In genomic region chr7:108094375-108094774, GRCh38 we compare ENCODE assay signal across 11 cellular contexts. TPM values are rescaled to one million over a fixed set of nuclear protein-coding genes. Genes with fewer than 3 reads are reported as not detected.
DNase-seq lines count a peak whose midpoint lies in the region; ATAC-seq and TF ChIP-seq lines count a peak whose summit lies in the region.
"Had no signal": no experiment of that assay in that cellular context is flagged by ENCODE, and none has a peak within 500 bp of the region (broad histone marks: within the 10 kb centered on the region; RNA-seq: fewer than 3 reads in every experiment).

No MANE protein-coding gene starts in this region.

- no peaks in the 10 kb centered on the region for H3K9me2 ChIP-seq in SK-N-SH

- H3K9ac ChIP-seq in SK-N-SH = no peak overlapping the region; the same call in 1 of the 2 replicates

- DNase-seq in AG04450 (ENCODE audit: low read depth, low spot score) (no peak), SK-N-SH (no peak), fibroblast of the conjunctiva (ENCODE audit: low read depth) (peak; percentile 89), osteoblast (ENCODE audit: insufficient read length, low spot score, missing footprints) (peak; percentile 15), DMS79 (lab: John Stamatoyannopoulos, UW) (no peak), glomerular visceral epithelial cell (ENCODE audit: extremely low spot score) (no peak), activated gamma-delta T cell treated with Interleukin-2 at 50 U/mL for 16 hours (no peak)
- DNase-seq: activated T-cell treated with anti-CD3 and anti-CD28 coated beads, Interleukin-2, amount 50 U/mL, for 24 hours; C1 segment of cervical spinal cord; NCI-H187 treated with DMSO at 0.1 percent for 48 hours had no signal

- H3F3A ChIP-seq in SK-N-SH (replicated peaks; ENCODE audit: insufficient read depth) = peaks cover 16% of the 10 kb centered on the region

- peak overlapping the region; percentile 38; the same call in 1 of the 2 replicates for H3K4me2 ChIP-seq in SK-N-SH
- H3K4me2 ChIP-seq in osteoblast (ENCODE audit: insufficient read depth, low read length) = peak overlapping the region; percentile 52

- no peaks in the 10 kb centered on the region for H3K36me3 ChIP-seq in SK-N-SH (replicated peaks in 1 of 2; ENCODE audit: control insufficient read depth in 1 of 2, insufficient read depth in 2 of 2, low read length in 1 of 2)
- H3K36me3 ChIP-seq in osteoblast (ENCODE audit: insufficient read depth, low read length) = no peaks in the 10 kb centered on the region

- H3K9me3 ChIP-seq in AG04450 (ENCODE audit: control insufficient read depth, insufficient read depth, low read length) (no peaks in the 10 kb centered on the region; the same call in 1 of the 2 replicates), SK-N-SH (no peaks in the 10 kb centered on the region), osteoblast (ENCODE audit: low read depth, low read length) (no peaks in the 10 kb centered on the region)

- no peak for ATAC-seq in HG03108 (IDR thresholded peaks at IDR 0.05; ENCODE audit: unreplicated experiment)

- peak overlapping the region; percentile 83 for H3K27ac ChIP-seq in AG04450 (ENCODE audit: low read depth, low read length)
- H3K27ac ChIP-seq in SK-N-SH (ENCODE audit: low read depth in 2 of 2, low read length in 1 of 2) = peak overlapping the region; percentile 81 to 85
- H3K27ac ChIP-seq in osteoblast (ENCODE audit: low read depth, low read length) = peak overlapping the region; percentile 80

- no peak for TF ChIP-seq RAD21 in SK-N-SH (IDR thresholded peaks at IDR 0.05; ENCODE audit: low read length)

- 2% methylated on average over 1 of the region's 1 CpG for WGBS in SK-N-SH (ENCODE audit: low lambda C conversion rate)

- H4K20me1 ChIP-seq in SK-N-SH (ENCODE audit: insufficient read depth) = no peaks in the 10 kb centered on the region
- no peaks in the 10 kb centered on the region for H4K20me1 ChIP-seq in osteoblast (ENCODE audit: insufficient read depth, low read length)

- peak; percentile 52 to 76; a peak in 2 of 4 replicates for TF ChIP-seq EP300 in SK-N-SH (IDR thresholded peaks at IDR 0.05; ENCODE audit: borderline replicate concordance in 1 of 2, low read depth in 1 of 2, low read length in 1 of 2)

- H3K4me3 ChIP-seq in AG04450 (ENCODE audit: low read depth, low read length) (no peak overlapping the region), SK-N-SH (ENCODE audit: low read depth in 2 of 2, low read length in 1 of 2) (no peak overlapping the region), osteoblast (ENCODE audit: insufficient read depth, low read length) (no peak overlapping the region)

- H3K27me3 ChIP-seq in AG04450 (ENCODE audit: control insufficient read depth, insufficient read depth, low read length) (no peaks in the 10 kb centered on the region), SK-N-SH (ENCODE audit: insufficient read depth) (no peaks in the 10 kb centered on the region), osteoblast (ENCODE audit: insufficient read depth, low read length) (no peaks in the 10 kb centered on the region)

- H3K79me2 ChIP-seq in SK-N-SH (ENCODE audit: insufficient read depth) = no peaks in the 10 kb centered on the region
- no peaks in the 10 kb centered on the region for H3K79me2 ChIP-seq in osteoblast (ENCODE audit: insufficient read depth, low read length)

- TF ChIP-seq CTCF in AG04450 (IDR thresholded peaks at IDR 0.05; ENCODE audit: low read depth, low read length) (no peak), SK-N-SH (IDR thresholded peaks at IDR 0.05) (no peak), osteoblast (IDR thresholded peaks at IDR 0.05; ENCODE audit: extremely low read depth, low read depth, low read length) (no peak)

- POLR2A ChIA-PET in AG04450 (lab: Yijun Ruan, JAX) (interaction anchor here (0.6 to 2.1 kb wide), 9 partner anchors 9 to 187 kb away, joined by 3 to 13 read pairs (median 5); partner anchors contain the start of gene LAMB1), SK-N-SH (lab: Yijun Ruan, JAX) (no interaction called here)

- H3K4me1 ChIP-seq in SK-N-SH (ENCODE audit: control insufficient read depth in 1 of 2, insufficient read depth in 2 of 2, low read depth in 1 of 2, low read length in 1 of 2) (peaks cover 13 to 25% of the 10 kb centered on the region in 2 experiments), osteoblast (ENCODE audit: insufficient read depth, low read length) (peaks cover 27% of the 10 kb centered on the region)

- CTCF ChIA-PET in AG04450 (lab: Charles Lee) = interaction anchor here (1.1 to 2.3 kb wide), 2 partner anchors 52 to 78 kb away, joined by 3 to 7 read pairs; no protein-coding TSS in a partner anchor
- CTCF ChIA-PET in SK-N-SH (lab: Yijun Ruan, JAX) = interaction anchor here (1.2 to 2.6 kb wide), 4 partner anchors 10 to 92 kb away, joined by 3 to 12 read pairs (median 3); no protein-coding TSS in a partner anchor

- H2AFZ ChIP-seq in SK-N-SH (ENCODE audit: low read depth) (no peak overlapping the region), osteoblast (ENCODE audit: low read length) (peak overlapping the region; percentile 73)

TF ChIP-seq in SK-N-SH, 30 proteins besides CTCF, POLR2A, EP300 and RAD21:
- 0 out of 2 replicates have a peak, but pooled peaks have one; percentile 22 for TF ChIP-seq TAF1 (IDR thresholded peaks at IDR 0.05; ENCODE audit: borderline replicate concordance, low read depth, low read length)
- TF ChIP-seq MEF2A (IDR thresholded peaks at IDR 0.05; ENCODE audit: borderline replicate concordance, low read depth) = peak; percentile 79; the same call in 1 of the 2 replicates
- 0 out of 2 replicates have a peak, but pooled peaks have one; percentile 24 for TF ChIP-seq FOXM1 (IDR thresholded peaks at IDR 0.05; ENCODE audit: low read depth)
- peak; percentile 72; the same call in 1 of the 2 replicates for TF ChIP-seq TEAD4 (IDR thresholded peaks at IDR 0.05; ENCODE audit: borderline replicate concordance, insufficient read depth)
- TF ChIP-seq TCF12 (IDR thresholded peaks at IDR 0.05) = peak; percentile 96
- TF ChIP-seq EZH2phosphoT487 (IDR thresholded peaks at IDR 0.05; ENCODE audit: borderline replicate concordance, low read depth) = no peak
- no peak for TF ChIP-seq CHD2 (IDR thresholded peaks at IDR 0.05; ENCODE audit: low read length, partially characterized antibody)
- no peak for TF ChIP-seq FOXJ3 (CRISPR knock-in tag; IDR thresholded peaks at IDR 0.05)
- TF ChIP-seq POLR2AphosphoS5 (IDR thresholded peaks at IDR 0.05; ENCODE audit: low read depth, low read length) = peak; percentile 65; the same call in 1 of the 2 replicates
- peak; percentile 75 for TF ChIP-seq PBX3 (IDR thresholded peaks at IDR 0.05)
- TF ChIP-seq RXRA (IDR thresholded peaks at IDR 0.05; ENCODE audit: borderline replicate concordance, low read depth) = peak; percentile 83
- TF ChIP-seq RCOR1 (IDR thresholded peaks at IDR 0.05; ENCODE audit: low read length) = no peak
- TF ChIP-seq NFIC (IDR thresholded peaks at IDR 0.05; ENCODE audit: borderline replicate concordance) = peak; percentile 77
- TF ChIP-seq ELF1 (IDR thresholded peaks at IDR 0.05) = no peak
- peak; percentile 54 for TF ChIP-seq JUND (IDR thresholded peaks at IDR 0.05)
- no peak for TF ChIP-seq USF2 (IDR thresholded peaks at IDR 0.05; ENCODE audit: borderline replicate concordance, low read depth, low read length)
- no peak for TF ChIP-seq SMC3 (IDR thresholded peaks at IDR 0.05; ENCODE audit: low read depth, low read length)

RNA-seq across cellular contexts. Expression of gene LAMB4, which starts 35.8 kb away (rescaled TPM):
- polyA plus RNA-seq in AG04450 (2011; rRNA removed) = 0.30 and 0.33 TPM in 2 replicates
- 0.04 and 0.18 TPM in 2 replicates for polyA minus RNA-seq in AG04450 (2011; rRNA and poly(A)+ RNA removed)
- 0.24 and 0.36 TPM in 2 replicates for polyA plus RNA-seq in SK-N-SH (2012; rRNA removed)
- polyA plus RNA-seq in SK-N-SH (2012; cell fraction: cytosol; rRNA removed) = 0.26 and 0.35 TPM in 2 replicates
- polyA plus RNA-seq in SK-N-SH (2012; cell fraction: nucleus; rRNA removed) = 0.21 and 0.30 TPM in 2 replicates
- total RNA-seq in osteoblast = under 0.01 and 0.36 TPM in 2 replicates

Comparison
In these comparisons a context has a peak if more than half of its experiments do, and no peak if none do; other contexts are left out.
1. DNase-seq: peak in fibroblast of the conjunctiva (single experiment) and osteoblast (single experiment); none in AG04450 (single experiment), SK-N-SH (single experiment), DMS79 (single experiment), glomerular visceral epithelial cell (single experiment) and activated gamma-delta T cell treated with Interleukin-2 at 50 U/mL for 16 hours (single experiment).
2. Peak in every context shown above with its lines, with median percentiles within 50 percentile points of each other: H3K27ac ChIP-seq.